In the genomic region with DNA sequence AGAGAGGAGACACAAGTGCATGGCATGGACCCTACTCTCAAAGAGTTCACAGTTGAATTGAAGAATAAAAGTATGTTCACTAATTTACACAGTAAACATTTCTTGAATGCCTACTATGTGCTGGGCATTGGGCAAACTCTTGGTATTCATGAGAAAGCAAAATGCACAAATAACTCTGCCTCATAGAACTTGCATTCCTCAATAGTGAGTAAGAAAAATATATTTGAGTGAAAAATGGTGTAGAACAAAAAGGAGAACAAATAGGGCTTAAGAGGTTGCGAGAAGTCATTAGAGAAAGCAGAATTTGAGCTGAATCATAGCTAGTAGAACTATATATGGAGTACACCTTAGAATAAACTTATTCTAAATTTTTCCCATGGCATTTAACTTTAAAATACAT, we compare ENCODE assay signal across 22 cellular contexts.
A peak's percentile ranks its signal among the peaks of the same experiment; 100 is the strongest.
DNase-seq lines count a peak whose midpoint lies in the region; ATAC-seq and TF ChIP-seq lines count a peak whose summit lies in the region.
"Had no signal": no experiment of that assay in that cellular context is flagged by ENCODE, and none has a peak within 500 bp of the region (broad histone marks: within the 10 kb centered on the region; RNA-seq: fewer than 3 reads in every experiment).

No MANE protein-coding gene starts in this region.

- H3K4me1 ChIP-seq in mesenchymal stem cell (ENCODE audit: control insufficient read depth, insufficient read depth, low read depth, low read length) = no peaks in the 10 kb centered on the region

- ATAC-seq in Right ventricle myocardium superior (ENCODE audit: poor library complexity) = no peak
- ATAC-seq: left lung; stimulated activated effector memory CD8-positive, alpha-beta T cell treated with anti-CD3 and anti-CD28 coated beads, Interleukin-12 subunit alpha, Interleukin-12 subunit beta, amount 100 ng/mL, for 72 hours had no signal

- no peak overlapping the region for H3K4ac ChIP-seq in mesenchymal stem cell (ENCODE audit: low read depth in 1 of 2, low read length in 2 of 2)

- H3K18ac ChIP-seq in mesenchymal stem cell (ENCODE audit: low read depth in 1 of 2, low read length in 2 of 2) = no peak overlapping the region

- no peak overlapping the region for H3K4me2 ChIP-seq in mesenchymal stem cell (ENCODE audit: low read length, poor library complexity, severe bottlenecking)

- H3K23ac ChIP-seq in mesenchymal stem cell (ENCODE audit: low read length in 2 of 2) = no peak overlapping the region

- no peak overlapping the region for H2BK15ac ChIP-seq in mesenchymal stem cell (ENCODE audit: low read depth, poor library complexity, severe bottlenecking)

- H3K4me3 ChIP-seq in cardiac fibroblast (replicated peaks in 1 of 2; ENCODE audit: low read depth in 2 of 2, low read length in 2 of 2) (no peak overlapping the region), mesenchymal stem cell (ENCODE audit: insufficient read depth in 1 of 2, low read depth in 1 of 2, low read length in 2 of 2) (no peak overlapping the region)
- H3K4me3 ChIP-seq: ascending aorta, left lung had no signal

- no peak overlapping the region for H2BK12ac ChIP-seq in mesenchymal stem cell (ENCODE audit: low read length in 2 of 2)

- no peak overlapping the region for H4K8ac ChIP-seq in mesenchymal stem cell (ENCODE audit: low read length)

- H4K91ac ChIP-seq in mesenchymal stem cell (ENCODE audit: low read length) = no peak overlapping the region

- H2BK5ac ChIP-seq in mesenchymal stem cell (ENCODE audit: low read depth, low read length, poor library complexity, severe bottlenecking) = no peak overlapping the region

- TF ChIP-seq CTCF in cardiac fibroblast (IDR thresholded peaks at IDR 0.05; ENCODE audit: low read depth, low read length) = no peak

- no peak overlapping the region for H3K27ac ChIP-seq in mesenchymal stem cell (ENCODE audit: low read length, poor library complexity, severe bottlenecking)
- H3K27ac ChIP-seq: ascending aorta, left lung, VCaP had no signal

- intact Hi-C loops in Right ventricle myocardium superior (cut with DNase I) = no loop called here

- H3K9ac ChIP-seq in mesenchymal stem cell (ENCODE audit: low read length) = no peak overlapping the region

- peak; percentile 53 for DNase-seq in EL
- DNase-seq in LHCN-M2 (ENCODE audit: low read depth) = peak; percentile 71
- DNase-seq in cardiac fibroblast (ENCODE audit: low read depth in 2 of 2) = peak; percentile 28 to 67
- peak; percentile 17 for DNase-seq in mesenchymal stem cell
- no peak for DNase-seq in dedifferentiated amniotic fluid mesenchymal stem cell (ENCODE audit: extremely low spot score)
- DNase-seq in Right ventricle myocardium superior = no peak
- DNase-seq in activated T-cell treated with anti-CD3 and anti-CD28 coated beads for 4 hours = no peak
- no peak for DNase-seq in NCI-H69 (lab: John Stamatoyannopoulos, UW)
- DNase-seq: activated CD4-positive, alpha-beta T cell treated with anti-CD3 and anti-CD28 coated beads, Interleukin-2, amount 50 U/mL, for 48 hours; activated naive CD4-positive, alpha-beta T cell; CD4-positive, alpha-beta memory T cell; DMS53; glutamatergic neuron; KG1; left lung; NCI-H1092; NCI-H2081; NCI-H510A treated with DMSO at 0.1 percent for 48 hours; SHP77 treated with DMSO at 0.1 percent for 48 hours had no signal

- no peaks in the 10 kb centered on the region for H3K79me1 ChIP-seq in mesenchymal stem cell (replicated peaks; ENCODE audit: low read length, poor library complexity, severe bottlenecking)

- no peak overlapping the region for H2AFZ ChIP-seq in mesenchymal stem cell (ENCODE audit: low read depth, low read length)

- no CpG with 5 or more reads among the region's 1 CpG for WGBS in mesenchymal stem cell

- no peaks in the 10 kb centered on the region for H3K36me3 ChIP-seq in mesenchymal stem cell (ENCODE audit: control insufficient read depth in 1 of 2, insufficient read depth in 2 of 2, low read depth in 1 of 2, low read length in 2 of 2)
- H3K36me3 ChIP-seq: ascending aorta, left lung had no signal

- H3K27me3 ChIP-seq in mesenchymal stem cell (ENCODE audit: control insufficient read depth in 1 of 2, insufficient read depth in 1 of 2, low read length in 2 of 2) = no peaks in the 10 kb centered on the region
- H3K27me3 ChIP-seq: ascending aorta, left lung had no signal

- no peak overlapping the region for H2BK120ac ChIP-seq in mesenchymal stem cell (ENCODE audit: low read depth, low read length)

- no peak overlapping the region for H3K14ac ChIP-seq in mesenchymal stem cell (ENCODE audit: low read length in 2 of 2)

- no peak overlapping the region for H2AK5ac ChIP-seq in mesenchymal stem cell (ENCODE audit: low read length, severe bottlenecking)

- H3K9me3 ChIP-seq in mesenchymal stem cell (ENCODE audit: control insufficient read depth, low read length) = no peaks in the 10 kb centered on the region
- H3K9me3 ChIP-seq: ascending aorta, left lung had no signal

Comparison
In these comparisons a context has a peak if more than half of its experiments do, and no peak if none do; other contexts are left out.
1. DNase-seq: peak in EL (single experiment), LHCN-M2 (single experiment), cardiac fibroblast (2 of 2) and mesenchymal stem cell (single experiment); none in dedifferentiated amniotic fluid mesenchymal stem cell (single experiment), Right ventricle myocardium superior (single experiment), activated T-cell treated with anti-CD3 and anti-CD28 coated beads for 4 hours (single experiment) and NCI-H69 (single experiment).